ENCODE assay signal across 38 cellular contexts in the genomic region with DNA sequence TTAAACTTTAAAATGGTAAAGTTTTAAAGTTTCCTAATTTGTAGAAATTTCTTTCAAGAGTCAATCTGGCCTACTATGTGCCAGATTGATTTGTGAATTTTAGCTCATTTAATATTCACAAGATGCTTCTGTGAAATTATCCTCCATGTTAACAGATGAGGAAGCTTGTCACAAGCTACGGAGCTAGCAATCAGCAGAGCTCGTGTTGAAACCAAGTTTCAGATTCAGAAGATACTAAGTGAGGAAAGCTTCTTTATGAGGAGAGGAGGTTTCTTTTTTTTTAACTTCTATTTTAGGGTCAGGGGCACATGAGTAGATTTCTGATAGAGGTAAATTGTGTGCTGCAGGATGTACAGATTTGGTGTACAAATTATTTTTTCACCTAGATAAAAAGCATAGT.
"Had no signal": no experiment of that assay in that cellular context is flagged by ENCODE, and none has a peak within 500 bp of the region (broad histone marks: within the 10 kb centered on the region; RNA-seq: fewer than 3 reads in every experiment).

No MANE protein-coding gene starts in this region.

- H3K9me3 ChIP-seq: adrenal gland, ascending aorta, body of pancreas, breast epithelium had no signal

- H3K27ac Mint-ChIP-seq: activated naive CD4-positive, alpha-beta T cell treated with anti-CD3 and anti-CD28 coated beads for 36 hours; activated naive CD4-positive, alpha-beta T cell treated with anti-CD3 and anti-CD28 coated beads, Interleukin-2, amount 10 ng/mL, durations not matched to agents 7 days and 5 days; activated naive CD4-positive, alpha-beta T cell treated with anti-CD3 and anti-CD28 coated beads, Interleukin-2, amount 50 U/mL, for 24 hours; activated naive CD4-positive, alpha-beta T cell treated with anti-CD3 and anti-CD28 coated beads, Interleukin-2, amount 50 U/mL, for 72 hours; activated naive CD8-positive, alpha-beta T cell; activated naive CD8-positive, alpha-beta T cell treated with anti-CD3 and anti-CD28 coated beads for 36 hours; activated naive CD8-positive, alpha-beta T cell treated with anti-CD3 and anti-CD28 coated beads, Interleukin-2, amount 10 ng/mL, durations not matched to agents 7 days and 5 days; activated naive CD8-positive, alpha-beta T cell treated with anti-CD3 and anti-CD28 coated beads, Interleukin-2, amount 50 U/mL, for 24 hours; activated T-cell treated with anti-CD3 and anti-CD28 coated beads, Interleukin-2, amount 50 U/mL, for 24 hours; activated T-cell treated with anti-CD3 and anti-CD28 coated beads, Interleukin-2, amount 50 U/mL, for 72 hours; activated T-helper 1 cell treated with anti-CD3 and anti-CD28 coated beads, Interleukin-12 subunit alpha, Interleukin-12 subunit beta, Interleukin-2, Interleukin-4 antibody, amounts not matched to agents 30 ng/mL and 10 ng/mL and 1 ng/mL, durations not matched to agents 14 hours and 24 hours and 36 hours; activated T-helper 17 cell treated with anti-CD3 and anti-CD28 coated beads, Interleukin-2, amount 50 U/mL, for 72 hours; activated T-helper 2 cell treated with anti-CD3 and anti-CD28 coated beads, Interferon-gamma antibody, Interleukin-2, Interleukin-4, amounts not matched to agents 10 μg/mL and 5 μg/mL and 100 μg/mL, durations not matched to agents 14 hours and 24 hours and 36 hours; brain had no signal

- H3K4me3 ChIP-seq: adrenal gland, ascending aorta, body of pancreas, breast epithelium, cardiac muscle cell had no signal

- DNase-seq: activated effector memory CD4-positive, alpha-beta T cell treated with anti-CD3 and anti-CD28 coated beads, Interleukin-2, amount 50 U/mL, for 16 hours; activated effector memory CD4-positive, alpha-beta T cell treated with Interleukin-2 at 50 U/mL for 16 hours; activated gamma-delta T cell; activated gamma-delta T cell treated with Interleukin-2 at 50 U/mL for 16 hours; activated naive CD4-positive, alpha-beta T cell; activated naive CD4-positive, alpha-beta T cell treated with anti-CD3 and anti-CD28 coated beads for 36 hours; activated naive CD4-positive, alpha-beta T cell treated with anti-CD3 and anti-CD28 coated beads, Interleukin-2, amount 10 ng/mL, durations not matched to agents 7 days and 5 days; activated naive CD4-positive, alpha-beta T cell treated with anti-CD3 and anti-CD28 coated beads, Interleukin-2, amount 50 U/mL, for 16 hours; activated naive CD4-positive, alpha-beta T cell treated with Interleukin-2 at 50 U/mL for 16 hours; activated naive CD8-positive, alpha-beta T cell treated with anti-CD3 and anti-CD28 coated beads for 36 hours; activated naive CD8-positive, alpha-beta T cell treated with anti-CD3 and anti-CD28 coated beads, Interleukin-2, amount 10 ng/mL, durations not matched to agents 7 days and 5 days; activated naive CD8-positive, alpha-beta T cell treated with anti-CD3 and anti-CD28 coated beads, Interleukin-2, amount 50 U/mL, for 24 hours; activated T-cell treated with anti-CD3 and anti-CD28 coated beads, Interleukin-2, amount 50 U/mL, for 1 hour; activated T-cell treated with anti-CD3 and anti-CD28 coated beads, Interleukin-2, amount 50 U/mL, for 24 hours; activated T-cell treated with anti-CD3 and anti-CD28 coated beads, Interleukin-2, amount 50 U/mL, for 4 hours; activated T-cell treated with anti-CD3 and anti-CD28 coated beads, Interleukin-2, amount 50 U/mL, for 48 hours; activated T-cell treated with anti-CD3 and anti-CD28 coated beads, Interleukin-2, amount 50 U/mL, for 72 hours; adrenal gland; amniotic stem cell; amygdala; anterior cingulate cortex; aorta; body of pancreas; brain microvascular endothelial cell; caudate nucleus; central memory CD4-positive, alpha-beta T cell; cerebellar nuclear complex had no signal

- ATAC-seq: activated naive CD4-positive, alpha-beta T cell treated with anti-CD3 and anti-CD28 coated beads, Interleukin-2, amount 50 U/mL, for 72 hours; activated naive CD8-positive, alpha-beta T cell treated with anti-CD3 and anti-CD28 coated beads, Interleukin-2, amount 50 U/mL, for 24 hours; activated T-cell treated with anti-CD3 and anti-CD28 coated beads, Interleukin-2, amount 50 U/mL, for 4 hours; activated T-cell treated with anti-CD3 and anti-CD28 coated beads, Interleukin-2, amount 50 U/mL, for 72 hours; activated T-helper 17 cell treated with anti-CD3 and anti-CD28 coated beads, Interleukin-2, amount 50 U/mL, for 72 hours; body of pancreas had no signal

- H3K27me3 ChIP-seq: adrenal gland, ascending aorta, brain microvascular endothelial cell, breast epithelium, cardiac muscle cell had no signal

- H3K36me3 Mint-ChIP-seq: activated naive CD4-positive, alpha-beta T cell treated with anti-CD3 and anti-CD28 coated beads, Interleukin-2, amount 10 ng/mL, durations not matched to agents 7 days and 5 days; activated naive CD4-positive, alpha-beta T cell treated with anti-CD3 and anti-CD28 coated beads, Interleukin-2, amount 50 U/mL, for 24 hours; activated naive CD4-positive, alpha-beta T cell treated with anti-CD3 and anti-CD28 coated beads, Interleukin-2, amount 50 U/mL, for 72 hours; activated naive CD8-positive, alpha-beta T cell; activated naive CD8-positive, alpha-beta T cell treated with anti-CD3 and anti-CD28 coated beads for 36 hours; activated naive CD8-positive, alpha-beta T cell treated with anti-CD3 and anti-CD28 coated beads, Interleukin-2, amount 10 ng/mL, durations not matched to agents 7 days and 5 days; brain had no signal

- H3K4me1 ChIP-seq: adrenal gland, ascending aorta, body of pancreas, breast epithelium had no signal

- H3K36me3 ChIP-seq: adrenal gland, ascending aorta, brain microvascular endothelial cell, breast epithelium, cardiac muscle cell had no signal

- H3K4me3 Mint-ChIP-seq: activated naive CD4-positive, alpha-beta T cell treated with anti-CD3 and anti-CD28 coated beads for 36 hours; activated naive CD4-positive, alpha-beta T cell treated with anti-CD3 and anti-CD28 coated beads, Interleukin-2, amount 10 ng/mL, durations not matched to agents 7 days and 5 days; activated naive CD4-positive, alpha-beta T cell treated with anti-CD3 and anti-CD28 coated beads, Interleukin-2, amount 50 U/mL, for 24 hours; activated naive CD8-positive, alpha-beta T cell; activated naive CD8-positive, alpha-beta T cell treated with anti-CD3 and anti-CD28 coated beads for 36 hours; activated naive CD8-positive, alpha-beta T cell treated with anti-CD3 and anti-CD28 coated beads, Interleukin-2, amount 10 ng/mL, durations not matched to agents 7 days and 5 days; activated naive CD8-positive, alpha-beta T cell treated with anti-CD3 and anti-CD28 coated beads, Interleukin-2, amount 50 U/mL, for 24 hours; activated T-cell treated with anti-CD3 and anti-CD28 coated beads, Interleukin-2, amount 50 U/mL, for 24 hours; activated T-cell treated with anti-CD3 and anti-CD28 coated beads, Interleukin-2, amount 50 U/mL, for 4 hours; activated T-cell treated with anti-CD3 and anti-CD28 coated beads, Interleukin-2, amount 50 U/mL, for 72 hours; activated T-helper 1 cell treated with anti-CD3 and anti-CD28 coated beads, Interleukin-12 subunit alpha, Interleukin-12 subunit beta, Interleukin-2, Interleukin-4 antibody, amounts not matched to agents 30 ng/mL and 10 ng/mL and 1 ng/mL, durations not matched to agents 14 hours and 24 hours and 36 hours; activated T-helper 17 cell treated with anti-CD3 and anti-CD28 coated beads, Interleukin-2, amount 50 U/mL, for 72 hours; brain; central memory CD8-positive, alpha-beta T cell had no signal

- H3K27ac ChIP-seq: adrenal gland, ascending aorta, body of pancreas, brain microvascular endothelial cell, breast epithelium, cardiac muscle cell had no signal

- H3K4me1 Mint-ChIP-seq: activated naive CD4-positive, alpha-beta T cell treated with anti-CD3 and anti-CD28 coated beads, Interleukin-2, amount 10 ng/mL, durations not matched to agents 7 days and 5 days; activated naive CD4-positive, alpha-beta T cell treated with anti-CD3 and anti-CD28 coated beads, Interleukin-2, amount 50 U/mL, for 24 hours; activated naive CD8-positive, alpha-beta T cell treated with anti-CD3 and anti-CD28 coated beads for 36 hours; activated naive CD8-positive, alpha-beta T cell treated with anti-CD3 and anti-CD28 coated beads, Interleukin-2, amount 10 ng/mL, durations not matched to agents 7 days and 5 days; activated naive CD8-positive, alpha-beta T cell treated with anti-CD3 and anti-CD28 coated beads, Interleukin-2, amount 50 U/mL, for 24 hours; activated T-helper 17 cell treated with anti-CD3 and anti-CD28 coated beads, Interleukin-2, amount 50 U/mL, for 72 hours; brain; central memory CD8-positive, alpha-beta T cell had no signal

- H3K9me3 Mint-ChIP-seq: activated naive CD4-positive, alpha-beta T cell treated with anti-CD3 and anti-CD28 coated beads for 36 hours; activated naive CD4-positive, alpha-beta T cell treated with anti-CD3 and anti-CD28 coated beads, Interleukin-2, amount 10 ng/mL, durations not matched to agents 7 days and 5 days; activated naive CD4-positive, alpha-beta T cell treated with anti-CD3 and anti-CD28 coated beads, Interleukin-2, amount 50 U/mL, for 24 hours; activated naive CD8-positive, alpha-beta T cell treated with anti-CD3 and anti-CD28 coated beads for 36 hours; activated naive CD8-positive, alpha-beta T cell treated with anti-CD3 and anti-CD28 coated beads, Interleukin-2, amount 50 U/mL, for 24 hours; activated T-cell treated with anti-CD3 and anti-CD28 coated beads, Interleukin-2, amount 50 U/mL, for 24 hours; activated T-cell treated with anti-CD3 and anti-CD28 coated beads, Interleukin-2, amount 50 U/mL, for 4 hours; activated T-cell treated with anti-CD3 and anti-CD28 coated beads, Interleukin-2, amount 50 U/mL, for 72 hours; activated T-helper 1 cell treated with anti-CD3 and anti-CD28 coated beads, Interleukin-12 subunit alpha, Interleukin-12 subunit beta, Interleukin-2, Interleukin-4 antibody, amounts not matched to agents 30 ng/mL and 10 ng/mL and 1 ng/mL, durations not matched to agents 14 hours and 24 hours and 36 hours; activated T-helper 17 cell treated with anti-CD3 and anti-CD28 coated beads, Interleukin-2, amount 50 U/mL, for 72 hours; activated T-helper 2 cell treated with anti-CD3 and anti-CD28 coated beads, Interferon-gamma antibody, Interleukin-2, Interleukin-4, amounts not matched to agents 10 μg/mL and 5 μg/mL and 100 μg/mL, durations not matched to agents 14 hours and 24 hours and 36 hours; central memory CD8-positive, alpha-beta T cell had no signal
